ENCODE assay signal across 2 cellular contexts in the genomic region with DNA sequence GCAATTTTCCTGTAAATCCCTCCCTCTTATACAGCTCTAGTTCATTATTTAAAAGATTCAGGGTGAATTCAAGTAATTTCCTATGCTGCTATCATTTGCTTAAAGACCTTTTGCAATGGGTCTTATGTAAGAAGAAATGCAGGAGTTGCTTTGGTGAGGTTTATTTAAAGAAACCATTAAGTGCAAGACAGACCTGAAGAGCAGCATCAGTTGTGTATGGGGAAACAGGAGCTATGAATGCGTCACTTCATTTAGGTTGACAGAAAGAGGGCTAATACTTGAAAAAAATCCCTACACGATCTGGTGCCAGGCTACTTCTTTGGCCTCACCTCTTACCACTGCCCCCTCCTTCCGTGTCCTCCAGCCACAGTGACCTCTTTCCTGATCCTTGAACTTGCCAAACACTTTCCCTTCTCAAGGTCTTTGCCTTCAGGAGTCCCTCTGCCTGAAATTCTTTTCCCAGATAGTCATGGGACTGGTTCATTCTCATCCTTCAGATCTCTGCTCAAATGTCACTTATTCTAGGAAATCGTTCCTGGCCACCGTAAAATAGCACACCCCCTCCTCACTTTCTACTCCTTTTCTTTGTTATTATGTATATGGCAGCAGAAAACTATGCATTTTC.
TF ChIP-seq lines count a peak whose summit lies in the region.

No MANE protein-coding gene starts in this region.

TF ChIP-seq in A549, 52 proteins besides CTCF, POLR2A, EP300 and RAD21 (continued from another document):
- no peak for TF ChIP-seq FOXS1 (CRISPR knock-in tag; IDR thresholded peaks at IDR 0.05)
- no peak for TF ChIP-seq JUNB (IDR thresholded peaks at IDR 0.05)
- TF ChIP-seq, protein P1, sequence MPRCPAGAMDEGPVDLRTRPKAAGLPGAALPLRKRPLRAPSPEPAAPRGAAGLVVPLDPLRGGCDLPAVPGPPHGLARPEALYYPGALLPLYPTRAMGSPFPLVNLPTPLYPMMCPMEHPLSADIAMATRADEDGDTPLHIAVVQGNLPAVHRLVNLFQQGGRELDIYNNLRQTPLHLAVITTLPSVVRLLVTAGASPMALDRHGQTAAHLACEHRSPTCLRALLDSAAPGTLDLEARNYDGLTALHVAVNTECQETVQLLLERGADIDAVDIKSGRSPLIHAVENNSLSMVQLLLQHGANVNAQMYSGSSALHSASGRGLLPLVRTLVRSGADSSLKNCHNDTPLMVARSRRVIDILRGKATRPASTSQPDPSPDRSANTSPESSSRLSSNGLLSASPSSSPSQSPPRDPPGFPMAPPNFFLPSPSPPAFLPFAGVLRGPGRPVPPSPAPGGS (IDR thresholded peaks at IDR 0.05) = no peak
- TF ChIP-seq EHMT2 (IDR thresholded peaks at IDR 0.05; ENCODE audit: low read depth) = no peak
- TF ChIP-seq MAZ (IDR thresholded peaks at IDR 0.05; ENCODE audit: borderline replicate concordance, low read depth, low read length) = no peak
- TF ChIP-seq, protein P2, sequence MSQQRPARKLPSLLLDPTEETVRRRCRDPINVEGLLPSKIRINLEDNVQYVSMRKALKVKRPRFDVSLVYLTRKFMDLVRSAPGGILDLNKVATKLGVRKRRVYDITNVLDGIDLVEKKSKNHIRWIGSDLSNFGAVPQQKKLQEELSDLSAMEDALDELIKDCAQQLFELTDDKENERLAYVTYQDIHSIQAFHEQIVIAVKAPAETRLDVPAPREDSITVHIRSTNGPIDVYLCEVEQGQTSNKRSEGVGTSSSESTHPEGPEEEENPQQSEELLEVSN (IDR thresholded peaks at IDR 0.05; ENCODE audit: borderline replicate concordance, low read depth) = no peak
- TF ChIP-seq, protein P3, sequence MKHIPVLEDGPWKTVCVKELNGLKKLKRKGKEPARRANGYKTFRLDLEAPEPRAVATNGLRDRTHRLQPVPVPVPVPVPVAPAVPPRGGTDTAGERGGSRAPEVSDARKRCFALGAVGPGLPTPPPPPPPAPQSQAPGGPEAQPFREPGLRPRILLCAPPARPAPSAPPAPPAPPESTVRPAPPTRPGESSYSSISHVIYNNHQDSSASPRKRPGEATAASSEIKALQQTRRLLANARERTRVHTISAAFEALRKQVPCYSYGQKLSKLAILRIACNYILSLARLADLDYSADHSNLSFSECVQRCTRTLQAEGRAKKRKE (CRISPR knock-in tag; IDR thresholded peaks at IDR 0.05; ENCODE audit: low read depth) = no peak
- TF ChIP-seq HOXB13 (CRISPR knock-in tag; IDR thresholded peaks at IDR 0.05; ENCODE audit: low read depth) = no peak
- TF ChIP-seq NR3C1 (IDR thresholded peaks at IDR 0.05) = no peak
- TF ChIP-seq, protein P4, sequence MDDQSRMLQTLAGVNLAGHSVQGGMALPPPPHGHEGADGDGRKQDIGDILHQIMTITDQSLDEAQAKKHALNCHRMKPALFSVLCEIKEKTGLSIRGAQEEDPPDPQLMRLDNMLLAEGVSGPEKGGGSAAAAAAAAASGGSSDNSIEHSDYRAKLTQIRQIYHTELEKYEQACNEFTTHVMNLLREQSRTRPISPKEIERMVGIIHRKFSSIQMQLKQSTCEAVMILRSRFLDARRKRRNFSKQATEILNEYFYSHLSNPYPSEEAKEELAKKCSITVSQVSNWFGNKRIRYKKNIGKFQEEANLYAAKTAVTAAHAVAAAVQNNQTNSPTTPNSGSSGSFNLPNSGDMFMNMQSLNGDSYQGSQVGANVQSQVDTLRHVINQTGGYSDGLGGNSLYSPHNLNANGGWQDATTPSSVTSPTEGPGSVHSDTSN (IDR thresholded peaks at IDR 0.05) = no peak

TF ChIP-seq in HCT116, 20 proteins besides CTCF, POLR2A, EP300 and RAD21:
- TF ChIP-seq, protein P5, sequence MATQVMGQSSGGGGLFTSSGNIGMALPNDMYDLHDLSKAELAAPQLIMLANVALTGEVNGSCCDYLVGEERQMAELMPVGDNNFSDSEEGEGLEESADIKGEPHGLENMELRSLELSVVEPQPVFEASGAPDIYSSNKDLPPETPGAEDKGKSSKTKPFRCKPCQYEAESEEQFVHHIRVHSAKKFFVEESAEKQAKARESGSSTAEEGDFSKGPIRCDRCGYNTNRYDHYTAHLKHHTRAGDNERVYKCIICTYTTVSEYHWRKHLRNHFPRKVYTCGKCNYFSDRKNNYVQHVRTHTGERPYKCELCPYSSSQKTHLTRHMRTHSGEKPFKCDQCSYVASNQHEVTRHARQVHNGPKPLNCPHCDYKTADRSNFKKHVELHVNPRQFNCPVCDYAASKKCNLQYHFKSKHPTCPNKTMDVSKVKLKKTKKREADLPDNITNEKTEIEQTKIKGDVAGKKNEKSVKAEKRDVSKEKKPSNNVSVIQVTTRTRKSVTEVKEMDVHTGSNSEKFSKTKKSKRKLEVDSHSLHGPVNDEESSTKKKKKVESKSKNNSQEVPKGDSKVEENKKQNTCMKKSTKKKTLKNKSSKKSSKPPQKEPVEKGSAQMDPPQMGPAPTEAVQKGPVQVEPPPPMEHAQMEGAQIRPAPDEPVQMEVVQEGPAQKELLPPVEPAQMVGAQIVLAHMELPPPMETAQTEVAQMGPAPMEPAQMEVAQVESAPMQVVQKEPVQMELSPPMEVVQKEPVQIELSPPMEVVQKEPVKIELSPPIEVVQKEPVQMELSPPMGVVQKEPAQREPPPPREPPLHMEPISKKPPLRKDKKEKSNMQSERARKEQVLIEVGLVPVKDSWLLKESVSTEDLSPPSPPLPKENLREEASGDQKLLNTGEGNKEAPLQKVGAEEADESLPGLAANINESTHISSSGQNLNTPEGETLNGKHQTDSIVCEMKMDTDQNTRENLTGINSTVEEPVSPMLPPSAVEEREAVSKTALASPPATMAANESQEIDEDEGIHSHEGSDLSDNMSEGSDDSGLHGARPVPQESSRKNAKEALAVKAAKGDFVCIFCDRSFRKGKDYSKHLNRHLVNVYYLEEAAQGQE (IDR thresholded peaks at IDR 0.05; ENCODE audit: low read depth) = no peak
- TF ChIP-seq SP1 (IDR thresholded peaks at IDR 0.05; ENCODE audit: low read depth) (no peak), EZH2phosphoT487 (IDR thresholded peaks at IDR 0.05; ENCODE audit: borderline replicate concordance) (no peak), CBX3 (IDR thresholded peaks at IDR 0.05; ENCODE audit: low read depth) (no peak), EGR1 (IDR thresholded peaks at IDR 0.05; ENCODE audit: low read depth) (no peak), FOSL1 (IDR thresholded peaks at IDR 0.05; ENCODE audit: low read depth) (no peak), POLR2AphosphoS5 (IDR thresholded peaks at IDR 0.05; ENCODE audit: low read depth, low read length) (no peak)
- TF ChIP-seq, protein P6, sequence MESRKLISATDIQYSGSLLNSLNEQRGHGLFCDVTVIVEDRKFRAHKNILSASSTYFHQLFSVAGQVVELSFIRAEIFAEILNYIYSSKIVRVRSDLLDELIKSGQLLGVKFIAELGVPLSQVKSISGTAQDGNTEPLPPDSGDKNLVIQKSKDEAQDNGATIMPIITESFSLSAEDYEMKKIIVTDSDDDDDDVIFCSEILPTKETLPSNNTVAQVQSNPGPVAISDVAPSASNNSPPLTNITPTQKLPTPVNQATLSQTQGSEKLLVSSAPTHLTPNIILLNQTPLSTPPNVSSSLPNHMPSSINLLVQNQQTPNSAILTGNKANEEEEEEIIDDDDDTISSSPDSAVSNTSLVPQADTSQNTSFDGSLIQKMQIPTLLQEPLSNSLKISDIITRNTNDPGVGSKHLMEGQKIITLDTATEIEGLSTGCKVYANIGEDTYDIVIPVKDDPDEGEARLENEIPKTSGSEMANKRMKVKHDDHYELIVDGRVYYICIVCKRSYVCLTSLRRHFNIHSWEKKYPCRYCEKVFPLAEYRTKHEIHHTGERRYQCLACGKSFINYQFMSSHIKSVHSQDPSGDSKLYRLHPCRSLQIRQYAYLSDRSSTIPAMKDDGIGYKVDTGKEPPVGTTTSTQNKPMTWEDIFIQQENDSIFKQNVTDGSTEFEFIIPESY (IDR thresholded peaks at IDR 0.05; ENCODE audit: extremely low read depth, insufficient replicate concordance, low read length) = no peak
- TF ChIP-seq, protein P7, sequence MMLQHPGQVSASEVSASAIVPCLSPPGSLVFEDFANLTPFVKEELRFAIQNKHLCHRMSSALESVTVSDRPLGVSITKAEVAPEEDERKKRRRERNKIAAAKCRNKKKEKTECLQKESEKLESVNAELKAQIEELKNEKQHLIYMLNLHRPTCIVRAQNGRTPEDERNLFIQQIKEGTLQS (IDR thresholded peaks at IDR 0.05) = no peak
